8 cellular contexts compared by ENCODE assay signal in the genomic region with DNA sequence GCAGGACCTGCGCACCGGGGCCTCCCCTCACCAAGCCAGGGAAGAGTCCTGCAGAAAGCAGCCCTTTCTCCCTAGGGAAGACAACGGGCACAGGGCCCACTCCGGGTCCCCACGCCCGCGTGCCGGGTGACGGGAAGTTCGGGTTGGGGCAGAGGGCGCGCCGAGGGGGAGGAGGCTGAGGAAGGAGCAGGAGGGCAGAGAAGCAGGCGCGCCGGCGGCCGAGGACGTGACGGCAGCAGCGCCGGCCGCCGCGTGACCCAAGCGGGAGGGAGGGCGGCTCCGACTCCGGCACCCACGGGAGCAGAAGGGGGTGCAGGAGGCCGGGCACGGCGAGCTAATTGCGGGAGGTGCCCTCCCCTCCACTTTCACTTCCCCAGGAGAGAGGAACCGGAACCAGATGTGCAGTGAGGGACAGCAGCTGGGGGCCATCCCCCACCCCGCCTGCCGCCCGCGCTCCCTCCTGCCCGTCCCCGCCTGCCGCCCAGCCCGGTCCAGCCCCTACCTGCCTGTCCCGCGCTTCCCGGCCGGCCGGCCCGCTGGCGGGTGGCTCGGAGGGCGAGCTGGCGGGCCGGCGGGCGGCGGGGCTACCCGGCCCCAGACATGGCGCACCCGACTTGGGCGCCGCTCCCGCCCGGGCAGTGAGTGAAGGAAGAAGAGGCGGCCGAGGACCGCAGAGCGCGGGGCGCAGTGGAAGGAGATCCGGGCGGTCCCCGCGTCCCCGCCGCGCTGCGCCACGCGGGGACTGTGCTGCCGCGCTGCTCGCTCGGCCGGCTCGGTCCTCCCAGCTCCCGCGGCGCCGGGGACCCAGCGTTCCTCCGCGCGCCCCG. TPM values are rescaled to one million over a fixed set of nuclear protein-coding genes. Genes with fewer than 3 reads are reported as not detected.
A peak's percentile ranks its signal among the peaks of the same experiment; 100 is the strongest.
DNase-seq lines count a peak whose midpoint lies in the region; ATAC-seq, FAIRE-seq and TF ChIP-seq lines count a peak whose summit lies in the region.

No MANE protein-coding gene starts in this region.

- H3K27ac ChIP-seq in psoas muscle, result peak overlapping the region; percentile 94
- H3K27ac ChIP-seq in vagina, result peak overlapping the region; percentile 99

- 0% methylated on average over 14 to 95 of the region's 95 CpGs for WGBS in psoas muscle, 3 donors

- intact Hi-C loops in left cardiac atrium (cut with DNase I), result loop anchor here in 1 of 2 donors (10.0 kb wide), 1 partner anchor 151 kb away; no protein-coding TSS in a partner anchor
- intact Hi-C loops in psoas muscle (cut with DNase I), result loop anchor here (1.0 to 10.0 kb wide), 4 partner anchors 41 to 271 kb away; a partner anchor contains a TSS
- intact Hi-C loops in vagina (cut with DNase I), result loop anchor here (5.0 to 10.0 kb wide), 2 partner anchors 41 to 151 kb away; a partner anchor contains a TSS

- H3K4me1 ChIP-seq in psoas muscle (peaks cover 24% of the 10 kb centered on the region), vagina (peaks cover 27% of the 10 kb centered on the region)

- peak; percentile 37 for DNase-seq in DMS153 treated with DMSO at 0.1 percent for 48 hours (lab: John Stamatoyannopoulos, UW; ENCODE audit: unreplicated experiment)
- DNase-seq in HTR-8/SVneo (ENCODE audit: insufficient read length, low spot score), result no peak
- peak; percentile 99 for DNase-seq in SKM-1 (lab: John Stamatoyannopoulos, UW; ENCODE audit: unreplicated experiment)
- peak; percentile 80 for DNase-seq in activated naive CD8-positive, alpha-beta T cell treated with anti-CD3 and anti-CD28 coated beads, Interleukin-2, amount 50 U/mL, for 24 hours
- DNase-seq in left cardiac atrium, result peak; percentile 92
- DNase-seq in psoas muscle, result peak; percentile 90 to 93
- DNase-seq in vagina (ENCODE audit: extremely low spot score in 2 of 2), result no peak

- H3K36me3 Mint-ChIP-seq in activated naive CD8-positive, alpha-beta T cell treated with anti-CD3 and anti-CD28 coated beads, Interleukin-2, amount 50 U/mL, for 24 hours (ENCODE audit: low read depth), result peaks cover 42% of the 10 kb centered on the region

- peaks cover 8 to 59% of the 10 kb centered on the region in 2 donors for H3K36me3 ChIP-seq in psoas muscle (ENCODE audit: insufficient read depth in 1 of 2, low read depth in 1 of 2)
- H3K36me3 ChIP-seq in vagina, result peaks cover 0 to 51% of the 10 kb centered on the region in 2 donors

- H3K9me3 ChIP-seq in psoas muscle (no peaks in the 10 kb centered on the region), vagina (no peaks in the 10 kb centered on the region)

- H3K4me3 ChIP-seq in psoas muscle, result peak overlapping the region; percentile 99
- peak overlapping the region; percentile 73 to 89 for H3K4me3 ChIP-seq in vagina

- peak; percentile 46 for FAIRE-seq in HTR-8/SVneo (lab: Jason Lieb, UNC)

- TF ChIP-seq POLR2A in vagina (IDR thresholded peaks at IDR 0.05), result no peak

- no peaks in the 10 kb centered on the region for H3K9me3 Mint-ChIP-seq in activated naive CD8-positive, alpha-beta T cell treated with anti-CD3 and anti-CD28 coated beads, Interleukin-2, amount 50 U/mL, for 24 hours

- H3K27me3 ChIP-seq in psoas muscle (ENCODE audit: insufficient read depth in 3 of 3, low read length in 2 of 3) (no peaks in the 10 kb centered on the region), vagina (no peaks in the 10 kb centered on the region)

- peaks cover 25% of the 10 kb centered on the region for H3K4me1 Mint-ChIP-seq in activated naive CD8-positive, alpha-beta T cell treated with anti-CD3 and anti-CD28 coated beads, Interleukin-2, amount 50 U/mL, for 24 hours

- H3K27ac Mint-ChIP-seq in activated naive CD8-positive, alpha-beta T cell treated with anti-CD3 and anti-CD28 coated beads, Interleukin-2, amount 50 U/mL, for 24 hours, result peak overlapping the region; percentile 92

- peak overlapping the region; percentile 91 for H3K4me3 Mint-ChIP-seq in activated naive CD8-positive, alpha-beta T cell treated with anti-CD3 and anti-CD28 coated beads, Interleukin-2, amount 50 U/mL, for 24 hours

- H3K27me3 Mint-ChIP-seq in activated naive CD8-positive, alpha-beta T cell treated with anti-CD3 and anti-CD28 coated beads, Interleukin-2, amount 50 U/mL, for 24 hours, result no peaks in the 10 kb centered on the region

- peak; percentile 61 for ATAC-seq in GM21390 (IDR thresholded peaks at IDR 0.05; ENCODE audit: unreplicated experiment)
- peak; percentile 55 for ATAC-seq in activated naive CD8-positive, alpha-beta T cell treated with anti-CD3 and anti-CD28 coated beads, Interleukin-2, amount 50 U/mL, for 24 hours
- peak; percentile 84 to 89 for ATAC-seq in left cardiac atrium
- ATAC-seq in psoas muscle, result peak; percentile 70 to 79 (median 76)

- TF ChIP-seq CTCF in psoas muscle (IDR thresholded peaks at IDR 0.05) (no peak), vagina (IDR thresholded peaks at IDR 0.05) (no peak)

RNA-seq across cellular contexts. Expression of a gene that starts 0.5 kb away (rescaled TPM):
- total RNA-seq in left cardiac atrium (10 to 100 TPM; 41.5 to 49.5 TPM), psoas muscle (10 to 100 TPM; 47.1 to 75.4 (median 50.3) TPM), vagina (42.7 TPM)
- polyA plus RNA-seq in psoas muscle, result 10 to 100 TPM; 23.1 to 40.4 (median 23.5) TPM

RNA-seq across cellular contexts. Expression of a gene that starts 12.4 kb away (rescaled TPM):
- total RNA-seq in left cardiac atrium (10 to 100 TPM; 17.3 to 19.6 TPM), psoas muscle (10 to 100 TPM; 17.0 to 39.0 (median 27.6) TPM), vagina (19.2 TPM)
- 10 to 100 TPM; 31.3 to 54.6 (median 31.3) TPM for polyA plus RNA-seq in psoas muscle

RNA-seq across cellular contexts. Expression of a gene that starts 17.3 kb away (rescaled TPM):
- 10 to 100 TPM; 63.2 to 77.6 TPM for total RNA-seq in left cardiac atrium
- total RNA-seq in psoas muscle, result 10 to 100 TPM; 21.9 to 58.2 (median 38.0) TPM
- 10 to 100 TPM; 46.7 to 85.3 (median 65.9) TPM for polyA plus RNA-seq in psoas muscle
- 77.8 TPM for total RNA-seq in vagina

RNA-seq across cellular contexts. Expression of a gene that starts 21.7 kb away (rescaled TPM):
- 1 to 10 TPM; 3.4 to 5.7 TPM for total RNA-seq in left cardiac atrium
- total RNA-seq in psoas muscle, result 1 to 10 TPM; 3.7 to 5.6 (median 5.0) TPM
- polyA plus RNA-seq in psoas muscle, result 10 to 100 TPM in 1 of 3 donors, 1 to 10 TPM in 2; 4.3 to 12.6 (median 6.3) TPM
- 15.2 TPM for total RNA-seq in vagina

RNA-seq across cellular contexts. Expression of a gene that starts 23.2 kb away (rescaled TPM):
- 10 to 100 TPM; 29.0 to 39.5 TPM for total RNA-seq in left cardiac atrium
- 10 to 100 TPM; 34.8 to 53.1 (median 43.1) TPM for total RNA-seq in psoas muscle
- polyA plus RNA-seq in psoas muscle, result 1 to 10 TPM; 3.4 to 9.4 (median 5.7) TPM
- 24.1 TPM for total RNA-seq in vagina

Comparison
In these comparisons a context has a peak if more than half of its experiments do, and no peak if none do; other contexts are left out.
1. DNase-seq: peak in DMS153 treated with DMSO at 0.1 percent for 48 hours (single experiment), SKM-1 (single experiment), activated naive CD8-positive, alpha-beta T cell treated with anti-CD3 and anti-CD28 coated beads, Interleukin-2, amount 50 U/mL, for 24 hours (single experiment), left cardiac atrium (single experiment) and psoas muscle (2 of 2); none in HTR-8/SVneo (single experiment) and vagina (0 of 2).
2. Peak in every context shown above with its lines, with median percentiles within 50 percentile points of each other: ATAC-seq.